35 cellular contexts compared by ENCODE assay signal in genomic region chr19:31629936-31630335, GRCh38.
"Had no signal": no experiment of that assay in that cellular context is flagged by ENCODE, and none has a peak within 500 bp of the region (broad histone marks: within the 10 kb centered on the region; RNA-seq: fewer than 3 reads in every experiment).

No MANE protein-coding gene starts in this region.

- H3K36me3 ChIP-seq: adrenal gland, cardiac muscle cell had no signal

- H3K4me3 Mint-ChIP-seq: activated B cell treated with CpG ODN at 0.5 μM for 24 hours; activated CD4-positive, alpha-beta memory T cell treated with anti-CD3 and anti-CD28 coated beads for 36 hours; activated CD4-positive, alpha-beta T cell treated with anti-CD3 and anti-CD28 coated beads, Interleukin-2, amount 10 ng/mL, durations not matched to agents 24 days and 14 days; activated CD8-positive, alpha-beta T cell treated with anti-CD3 and anti-CD28 coated beads for 36 hours; activated naive CD4-positive, alpha-beta T cell treated with anti-CD3 and anti-CD28 coated beads for 36 hours; activated naive CD8-positive, alpha-beta T cell treated with anti-CD3 and anti-CD28 coated beads for 36 hours; activated T-cell treated with anti-CD3 and anti-CD28 coated beads, Interleukin-2, amount 50 U/mL, for 4 hours; activated T-cell treated with anti-CD3 and anti-CD28 coated beads, Interleukin-2, amount 50 U/mL, for 72 hours; activated T-helper 1 cell treated with anti-CD3 and anti-CD28 coated beads, Interleukin-12 subunit alpha, Interleukin-12 subunit beta, Interleukin-2, Interleukin-4 antibody, amounts not matched to agents 30 ng/mL and 10 ng/mL and 1 ng/mL, durations not matched to agents 14 hours and 24 hours and 36 hours; activated T-helper 17 cell treated with anti-CD3 and anti-CD28 coated beads, Interleukin-2, amount 50 U/mL, for 72 hours; central memory CD8-positive, alpha-beta T cell; T-helper 1 cell treated with Interleukin-12 subunit alpha and Interleukin-12 subunit beta and Interleukin-4 antibody, amounts not matched to agents 30 μg/mL and 1 μg/mL, for 36 hours; T-helper 2 cell treated with Interferon-gamma antibody and Interleukin-4, amounts not matched to agents 5 μg/mL and 100 μg/mL, for 36 hours had no signal

- H3K27ac ChIP-seq: adrenal gland, body of pancreas, cardiac muscle cell had no signal

- H3K4me1 Mint-ChIP-seq: activated B cell treated with CpG ODN at 0.5 μM for 24 hours; activated CD4-positive, alpha-beta T cell treated with anti-CD3 and anti-CD28 coated beads, Interleukin-2, amount 10 ng/mL, durations not matched to agents 24 days and 14 days; activated naive CD8-positive, alpha-beta T cell treated with anti-CD3 and anti-CD28 coated beads for 36 hours; activated T-helper 17 cell treated with anti-CD3 and anti-CD28 coated beads, Interleukin-2, amount 50 U/mL, for 72 hours; central memory CD8-positive, alpha-beta T cell had no signal

- H3K27me3 Mint-ChIP-seq: activated B cell treated with CpG ODN at 0.5 μM for 24 hours; activated CD4-positive, alpha-beta T cell treated with anti-CD3 and anti-CD28 coated beads, Interleukin-2, amount 10 ng/mL, durations not matched to agents 24 days and 14 days; activated CD8-positive, alpha-beta T cell treated with anti-CD3 and anti-CD28 coated beads for 36 hours; activated naive CD8-positive, alpha-beta T cell treated with anti-CD3 and anti-CD28 coated beads for 36 hours had no signal

- ATAC-seq: activated CD8-positive, alpha-beta T cell treated with anti-CD3 and anti-CD28 coated beads for 36 hours; activated naive CD4-positive, alpha-beta T cell treated with anti-CD3 and anti-CD28 coated beads, Interleukin-2, amount 50 U/mL, for 72 hours; activated T-cell treated with anti-CD3 and anti-CD28 coated beads, Interleukin-2, amount 50 U/mL, for 4 hours; activated T-cell treated with anti-CD3 and anti-CD28 coated beads, Interleukin-2, amount 50 U/mL, for 72 hours; activated T-helper 17 cell treated with anti-CD3 and anti-CD28 coated beads, Interleukin-2, amount 50 U/mL, for 72 hours; body of pancreas had no signal

- H3K4me3 ChIP-seq: adrenal gland, body of pancreas, cardiac muscle cell had no signal

- H3K27me3 ChIP-seq: adrenal gland, body of pancreas, cardiac muscle cell had no signal

- H3K9me3 ChIP-seq: adrenal gland, body of pancreas had no signal

- DNase-seq: activated B cell treated with CpG ODN at 0.5 μM for 24 hours; activated CD4-positive, alpha-beta memory T cell treated with anti-CD3 and anti-CD28 coated beads for 36 hours; activated CD4-positive, alpha-beta T cell treated with anti-CD3 and anti-CD28 coated beads for 4 hours; activated CD4-positive, alpha-beta T cell treated with anti-CD3 and anti-CD28 coated beads, Interleukin-2, amount 10 ng/mL, durations not matched to agents 24 days and 14 days; activated CD4-positive, alpha-beta T cell treated with anti-CD3 and anti-CD28 coated beads, Interleukin-2, amount 50 U/mL, for 1 hour; activated CD4-positive, alpha-beta T cell treated with anti-CD3 and anti-CD28 coated beads, Interleukin-2, amount 50 U/mL, for 4 hours; activated CD4-positive, CD25-positive, alpha-beta regulatory T cell treated with anti-CD3 and anti-CD28 coated beads, Interleukin-2, amount 50 U/mL, for 72 hours; activated CD8-positive, alpha-beta memory T cell treated with anti-CD3 and anti-CD28 coated beads, Interleukin-2, amount 50 U/mL, for 4 hours; activated CD8-positive, alpha-beta T cell treated with anti-CD3 and anti-CD28 coated beads for 36 hours; activated effector memory CD4-positive, alpha-beta T cell treated with anti-CD3 and anti-CD28 coated beads, Interleukin-2, amount 50 U/mL, for 16 hours; activated gamma-delta T cell treated with Interleukin-2 at 50 U/mL for 16 hours; activated naive CD4-positive, alpha-beta T cell; activated naive CD4-positive, alpha-beta T cell treated with anti-CD3 and anti-CD28 coated beads for 36 hours; activated naive CD4-positive, alpha-beta T cell treated with anti-CD3 and anti-CD28 coated beads, Interleukin-2, amount 50 U/mL, for 16 hours; activated naive CD8-positive, alpha-beta T cell treated with anti-CD3 and anti-CD28 coated beads for 36 hours; activated T-cell treated with anti-CD3 and anti-CD28 coated beads for 4 hours; activated T-cell treated with anti-CD3 and anti-CD28 coated beads, Interleukin-2, amount 50 U/mL, for 1 hour; activated T-cell treated with anti-CD3 and anti-CD28 coated beads, Interleukin-2, amount 50 U/mL, for 4 hours; activated T-cell treated with anti-CD3 and anti-CD28 coated beads, Interleukin-2, amount 50 U/mL, for 72 hours; adrenal gland; amniotic stem cell; aorta; body of pancreas; caudate nucleus; cerebellar nuclear complex; T-helper 1 cell; T-helper 2 cell; T-helper 9 cell had no signal

- H3K27ac Mint-ChIP-seq: activated B cell treated with CpG ODN at 0.5 μM for 24 hours; activated CD4-positive, alpha-beta memory T cell treated with anti-CD3 and anti-CD28 coated beads for 36 hours; activated CD4-positive, alpha-beta T cell treated with anti-CD3 and anti-CD28 coated beads, Interleukin-2, amount 10 ng/mL, durations not matched to agents 24 days and 14 days; activated CD8-positive, alpha-beta T cell treated with anti-CD3 and anti-CD28 coated beads for 36 hours; activated naive CD4-positive, alpha-beta T cell treated with anti-CD3 and anti-CD28 coated beads for 36 hours; activated naive CD4-positive, alpha-beta T cell treated with anti-CD3 and anti-CD28 coated beads, Interleukin-2, amount 50 U/mL, for 72 hours; activated naive CD8-positive, alpha-beta T cell treated with anti-CD3 and anti-CD28 coated beads for 36 hours; activated T-cell treated with anti-CD3 and anti-CD28 coated beads, Interleukin-2, amount 50 U/mL, for 72 hours; activated T-helper 1 cell treated with anti-CD3 and anti-CD28 coated beads, Interleukin-12 subunit alpha, Interleukin-12 subunit beta, Interleukin-2, Interleukin-4 antibody, amounts not matched to agents 30 ng/mL and 10 ng/mL and 1 ng/mL, durations not matched to agents 14 hours and 24 hours and 36 hours; activated T-helper 17 cell treated with anti-CD3 and anti-CD28 coated beads, Interleukin-2, amount 50 U/mL, for 72 hours; T-helper 1 cell treated with Interleukin-12 subunit alpha and Interleukin-12 subunit beta and Interleukin-4 antibody, amounts not matched to agents 30 μg/mL and 1 μg/mL, for 36 hours; T-helper 2 cell treated with Interferon-gamma antibody and Interleukin-4, amounts not matched to agents 5 μg/mL and 100 μg/mL, for 36 hours had no signal

- H3K36me3 Mint-ChIP-seq: activated CD4-positive, alpha-beta memory T cell treated with anti-CD3 and anti-CD28 coated beads for 36 hours; activated naive CD4-positive, alpha-beta T cell treated with anti-CD3 and anti-CD28 coated beads, Interleukin-2, amount 50 U/mL, for 72 hours; activated naive CD8-positive, alpha-beta T cell treated with anti-CD3 and anti-CD28 coated beads for 36 hours had no signal

- H3K9me3 Mint-ChIP-seq: activated B cell treated with CpG ODN at 0.5 μM for 24 hours; activated CD4-positive, alpha-beta memory T cell treated with anti-CD3 and anti-CD28 coated beads for 36 hours; activated CD4-positive, alpha-beta T cell treated with anti-CD3 and anti-CD28 coated beads, Interleukin-2, amount 10 ng/mL, durations not matched to agents 24 days and 14 days; activated CD8-positive, alpha-beta T cell treated with anti-CD3 and anti-CD28 coated beads for 36 hours; activated naive CD4-positive, alpha-beta T cell treated with anti-CD3 and anti-CD28 coated beads for 36 hours; activated naive CD8-positive, alpha-beta T cell treated with anti-CD3 and anti-CD28 coated beads for 36 hours; activated T-cell treated with anti-CD3 and anti-CD28 coated beads, Interleukin-2, amount 50 U/mL, for 4 hours; activated T-cell treated with anti-CD3 and anti-CD28 coated beads, Interleukin-2, amount 50 U/mL, for 72 hours; activated T-helper 1 cell treated with anti-CD3 and anti-CD28 coated beads, Interleukin-12 subunit alpha, Interleukin-12 subunit beta, Interleukin-2, Interleukin-4 antibody, amounts not matched to agents 30 ng/mL and 10 ng/mL and 1 ng/mL, durations not matched to agents 14 hours and 24 hours and 36 hours; activated T-helper 17 cell treated with anti-CD3 and anti-CD28 coated beads, Interleukin-2, amount 50 U/mL, for 72 hours; central memory CD8-positive, alpha-beta T cell; T-helper 1 cell treated with Interleukin-12 subunit alpha and Interleukin-12 subunit beta and Interleukin-4 antibody, amounts not matched to agents 30 μg/mL and 1 μg/mL, for 36 hours had no signal
